Comparison of ENCODE assay signal across 1 cellular context in genomic region chr15:45224596-45225217, GRCh38.
TF ChIP-seq lines count a peak whose summit lies in the region.

No MANE protein-coding gene starts in this region.

TF ChIP-seq in GM23338, 12 proteins besides CTCF, POLR2A, EP300 and RAD21 (continued from another document):
- TF ChIP-seq, protein P1, sequence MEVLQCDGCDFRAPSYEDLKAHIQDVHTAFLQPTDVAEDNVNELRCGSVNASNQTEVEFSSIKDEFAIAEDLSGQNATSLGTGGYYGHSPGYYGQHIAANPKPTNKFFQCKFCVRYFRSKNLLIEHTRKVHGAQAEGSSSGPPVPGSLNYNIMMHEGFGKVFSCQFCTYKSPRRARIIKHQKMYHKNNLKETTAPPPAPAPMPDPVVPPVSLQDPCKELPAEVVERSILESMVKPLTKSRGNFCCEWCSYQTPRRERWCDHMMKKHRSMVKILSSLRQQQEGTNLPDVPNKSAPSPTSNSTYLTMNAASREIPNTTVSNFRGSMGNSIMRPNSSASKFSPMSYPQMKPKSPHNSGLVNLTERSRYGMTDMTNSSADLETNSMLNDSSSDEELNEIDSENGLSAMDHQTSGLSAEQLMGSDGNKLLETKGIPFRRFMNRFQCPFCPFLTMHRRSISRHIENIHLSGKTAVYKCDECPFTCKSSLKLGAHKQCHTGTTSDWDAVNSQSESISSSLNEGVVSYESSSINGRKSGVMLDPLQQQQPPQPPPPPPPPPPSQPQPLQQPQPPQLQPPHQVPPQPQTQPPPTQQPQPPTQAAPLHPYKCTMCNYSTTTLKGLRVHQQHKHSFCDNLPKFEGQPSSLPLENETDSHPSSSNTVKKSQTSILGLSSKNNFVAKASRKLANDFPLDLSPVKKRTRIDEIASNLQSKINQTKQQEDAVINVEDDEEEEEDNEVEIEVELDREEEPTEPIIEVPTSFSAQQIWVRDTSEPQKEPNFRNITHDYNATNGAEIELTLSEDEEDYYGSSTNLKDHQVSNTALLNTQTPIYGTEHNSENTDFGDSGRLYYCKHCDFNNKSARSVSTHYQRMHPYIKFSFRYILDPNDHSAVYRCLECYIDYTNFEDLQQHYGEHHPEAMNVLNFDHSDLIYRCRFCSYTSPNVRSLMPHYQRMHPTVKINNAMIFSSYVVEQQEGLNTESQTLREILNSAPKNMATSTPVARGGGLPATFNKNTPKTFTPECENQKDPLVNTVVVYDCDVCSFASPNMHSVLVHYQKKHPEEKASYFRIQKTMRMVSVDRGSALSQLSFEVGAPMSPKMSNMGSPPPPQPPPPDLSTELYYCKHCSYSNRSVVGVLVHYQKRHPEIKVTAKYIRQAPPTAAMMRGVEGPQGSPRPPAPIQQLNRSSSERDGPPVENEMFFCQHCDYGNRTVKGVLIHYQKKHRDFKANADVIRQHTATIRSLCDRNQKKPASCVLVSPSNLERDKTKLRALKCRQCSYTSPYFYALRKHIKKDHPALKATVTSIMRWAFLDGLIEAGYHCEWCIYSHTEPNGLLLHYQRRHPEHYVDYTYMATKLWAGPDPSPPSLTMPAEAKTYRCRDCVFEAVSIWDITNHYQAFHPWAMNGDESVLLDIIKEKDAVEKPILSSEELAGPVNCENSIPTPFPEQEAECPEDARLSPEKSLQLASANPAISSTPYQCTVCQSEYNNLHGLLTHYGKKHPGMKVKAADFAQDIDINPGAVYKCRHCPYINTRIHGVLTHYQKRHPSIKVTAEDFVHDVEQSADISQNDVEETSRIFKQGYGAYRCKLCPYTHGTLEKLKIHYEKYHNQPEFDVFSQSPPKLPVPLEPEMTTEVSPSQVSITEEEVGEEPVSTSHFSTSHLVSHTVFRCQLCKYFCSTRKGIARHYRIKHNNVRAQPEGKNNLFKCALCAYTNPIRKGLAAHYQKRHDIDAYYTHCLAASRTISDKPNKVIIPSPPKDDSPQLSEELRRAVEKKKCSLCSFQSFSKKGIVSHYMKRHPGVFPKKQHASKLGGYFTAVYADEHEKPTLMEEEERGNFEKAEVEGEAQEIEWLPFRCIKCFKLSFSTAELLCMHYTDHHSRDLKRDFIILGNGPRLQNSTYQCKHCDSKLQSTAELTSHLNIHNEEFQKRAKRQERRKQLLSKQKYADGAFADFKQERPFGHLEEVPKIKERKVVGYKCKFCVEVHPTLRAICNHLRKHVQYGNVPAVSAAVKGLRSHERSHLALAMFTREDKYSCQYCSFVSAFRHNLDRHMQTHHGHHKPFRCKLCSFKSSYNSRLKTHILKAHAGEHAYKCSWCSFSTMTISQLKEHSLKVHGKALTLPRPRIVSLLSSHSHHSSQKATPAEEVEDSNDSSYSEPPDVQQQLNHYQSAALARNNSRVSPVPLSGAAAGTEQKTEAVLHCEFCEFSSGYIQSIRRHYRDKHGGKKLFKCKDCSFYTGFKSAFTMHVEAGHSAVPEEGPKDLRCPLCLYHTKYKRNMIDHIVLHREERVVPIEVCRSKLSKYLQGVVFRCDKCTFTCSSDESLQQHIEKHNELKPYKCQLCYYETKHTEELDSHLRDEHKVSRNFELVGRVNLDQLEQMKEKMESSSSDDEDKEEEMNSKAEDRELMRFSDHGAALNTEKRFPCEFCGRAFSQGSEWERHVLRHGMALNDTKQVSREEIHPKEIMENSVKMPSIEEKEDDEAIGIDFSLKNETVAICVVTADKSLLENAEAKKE (CRISPR knock-in tag; IDR thresholded peaks at IDR 0.05): no peak
